ENCODE assay signal across 33 cellular contexts in the genomic region with DNA sequence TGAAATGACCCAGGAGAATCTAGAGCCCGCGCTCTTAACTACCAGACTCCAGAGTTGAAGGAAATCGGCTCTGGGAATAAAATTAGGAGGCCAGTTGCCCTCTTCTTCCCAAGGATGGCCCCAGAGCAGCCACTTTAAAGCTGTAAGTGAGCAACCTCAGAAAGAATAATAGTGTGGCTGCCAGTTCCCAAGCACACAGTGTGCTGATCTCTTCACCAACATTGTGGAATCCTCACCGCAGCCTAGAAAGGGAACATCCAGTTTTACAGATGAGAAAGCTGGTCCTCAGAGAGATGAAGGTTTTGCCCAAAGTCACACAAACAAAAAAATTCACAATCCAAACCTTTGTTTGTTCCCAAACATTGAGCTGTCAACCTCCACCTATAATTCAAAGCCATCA. TPM values are rescaled to one million over a fixed set of nuclear protein-coding genes. Genes with fewer than 3 reads are reported as not detected.
DNase-seq lines count a peak whose midpoint lies in the region; ATAC-seq and TF ChIP-seq lines count a peak whose summit lies in the region.
"Had no signal": no experiment of that assay in that cellular context is flagged by ENCODE, and none has a peak within 500 bp of the region (broad histone marks: within the 10 kb centered on the region; RNA-seq: fewer than 3 reads in every experiment).

No MANE protein-coding gene starts in this region.

- WGBS in lower leg skin, 2 donors: 89 to 96% methylated on average over 4 of the region's 4 CpGs
- WGBS in testis, 2 donors: 59 to 64% methylated on average over 4 of the region's 4 CpGs

- H3K27me3 ChIP-seq in gastrocnemius medialis: peaks cover 0 to 7% (median 0%) of the 10 kb centered on the region in 3 donors
- no peaks in the 10 kb centered on the region for H3K27me3 ChIP-seq in testis
- H3K27me3 ChIP-seq in Karpas-422 (ENCODE audit: low read length): no peaks in the 10 kb centered on the region
- H3K27me3 ChIP-seq: BE2C; BLaER1; BLaER1 treated with 17β-estradiol and CSF1 and Interleukin-3, amounts not matched to agents 10 nM and 100 nM had no signal

- H3K9me2 ChIP-seq in Karpas-422 (replicated peaks; ENCODE audit: insufficient read depth, low read length): no peaks in the 10 kb centered on the region

- no peak overlapping the region for H3K4me3 ChIP-seq in lower leg skin (ENCODE audit: low read depth, poor library complexity, severe bottlenecking)
- H3K4me3 ChIP-seq in gastrocnemius medialis: no peak overlapping the region
- no peak overlapping the region for H3K4me3 ChIP-seq in testis
- no peak overlapping the region for H3K4me3 ChIP-seq in Karpas-422 (ENCODE audit: low read length)
- H3K4me3 ChIP-seq: A549; BLaER1; BLaER1 treated with 17β-estradiol and CSF1 and Interleukin-3, amounts not matched to agents 10 nM and 100 nM had no signal

- no peak for TF ChIP-seq POLR2A in lower leg skin (IDR thresholded peaks at IDR 0.05)
- TF ChIP-seq POLR2A in gastrocnemius medialis (IDR thresholded peaks at IDR 0.05): no peak
- no peak for TF ChIP-seq POLR2A in testis (IDR thresholded peaks at IDR 0.05)

- intact Hi-C loops in lower leg skin (cut with DNase I; ENCODE audit: low total_unique reads): no loop called here
- intact Hi-C loops in sciatic nerve (cut with DNase I): no loop called here
- intact Hi-C loops in gastrocnemius medialis (cut with DNase I; ENCODE audit: low total_unique reads): no loop called here
- intact Hi-C loops in testis (cut with DNase I; ENCODE audit: low total_unique reads): no loop called here

- no peaks in the 10 kb centered on the region for H3K4me1 ChIP-seq in gastrocnemius medialis
- H3K4me1 ChIP-seq in testis: peaks cover 13% of the 10 kb centered on the region
- no peaks in the 10 kb centered on the region; the same call in 1 of the 2 replicates for H3K4me1 ChIP-seq in Karpas-422 (ENCODE audit: low read length)
- H3K4me1 ChIP-seq: A549, BE2C, BLaER1 had no signal

- no peaks in the 10 kb centered on the region for H4K20me1 ChIP-seq in Karpas-422 (ENCODE audit: insufficient read depth, low read depth, low read length)
- H4K20me1 ChIP-seq: BLaER1; BLaER1 treated with 17β-estradiol and CSF1 and Interleukin-3, amounts not matched to agents 10 nM and 100 nM had no signal

- no peak overlapping the region for H3K9ac ChIP-seq in Karpas-422 (ENCODE audit: low read length)
- H3K9ac ChIP-seq: BLaER1 had no signal

- TF ChIP-seq CTCF in lower leg skin (IDR thresholded peaks at IDR 0.05): no peak
- TF ChIP-seq CTCF in gastrocnemius medialis (IDR thresholded peaks at IDR 0.05 in 4 of 5, conservative IDR thresholded peaks at IDR 0.05 in 1 of 5): no peak
- no peak for TF ChIP-seq CTCF in testis (IDR thresholded peaks at IDR 0.05)

- DNase-seq in lower leg skin (ENCODE audit: low spot score in 2 of 2) (peak; percentile 5 to 25), sciatic nerve (ENCODE audit: low spot score) (no peak), gastrocnemius medialis (peak in 1 of 2 donors; percentile 47), testis (peak; percentile 55), NCI-H2227 (lab: John Stamatoyannopoulos, UW; ENCODE audit: unreplicated experiment) (no peak), AG20443 (ENCODE audit: low spot score) (no peak), Karpas-422 (no peak)
- DNase-seq: 8988T; ACHN; AML-193; BE2C; C1 segment of cervical spinal cord; Caco-2; Calu3; CD4-positive, alpha-beta memory T cell; CD4-positive, alpha-beta T cell; CD4-positive, CD25-positive, alpha-beta regulatory T cell; CD8-positive, alpha-beta memory T cell; CD8-positive, alpha-beta T cell; COR-L47; DMS 273 treated with DMSO at 0.1 percent for 48 hours; DMS153; DMS53; DMS79; DMS79 treated with DMSO at 0.1 percent for 48 hours; DND-41; EL had no signal

- no peaks in the 10 kb centered on the region for H3K79me2 ChIP-seq in Karpas-422 (ENCODE audit: low read length)

- H3K36me3 ChIP-seq in gastrocnemius medialis (no peaks in the 10 kb centered on the region), testis (ENCODE audit: low read depth, missing control alignments) (no peaks in the 10 kb centered on the region), Karpas-422 (ENCODE audit: insufficient read depth, low read length) (no peaks in the 10 kb centered on the region)
- H3K36me3 ChIP-seq: BE2C; BLaER1; BLaER1 treated with 17β-estradiol and CSF1 and Interleukin-3, amounts not matched to agents 10 nM and 100 nM had no signal

- ATAC-seq in sciatic nerve: peak; percentile 85
- peak; percentile 61 to 68 for ATAC-seq in gastrocnemius medialis
- no peak for ATAC-seq in HG02970 (IDR thresholded peaks at IDR 0.05; ENCODE audit: low FRiP score, unreplicated experiment)
- ATAC-seq: A549; CD8-positive, alpha-beta T cell had no signal

- no peak overlapping the region for H3K4me2 ChIP-seq in Karpas-422 (ENCODE audit: low read depth, low read length, poor library complexity, severe bottlenecking)
- H3K4me2 ChIP-seq: A549, BLaER1 had no signal

- in situ Hi-C loops in gastrocnemius medialis (cut with MboI; ENCODE audit: low sequenced_read_pairs in 4 of 4): no loop called here

- no peak overlapping the region for H2AFZ ChIP-seq in Karpas-422 (ENCODE audit: low read length)

- no peaks in the 10 kb centered on the region for H3K9me3 ChIP-seq in gastrocnemius medialis
- H3K9me3 ChIP-seq in testis: no peaks in the 10 kb centered on the region
- H3K9me3 ChIP-seq in Karpas-422 (ENCODE audit: low read length): no peaks in the 10 kb centered on the region
- H3K9me3 ChIP-seq: A549; BE2C; BLaER1; BLaER1 treated with 17β-estradiol and CSF1 and Interleukin-3, amounts not matched to agents 10 nM and 100 nM; Caco-2 had no signal

- H3K27ac ChIP-seq in gastrocnemius medialis (peak overlapping the region in 2 of 4 donors; percentile 41 to 56), testis (no peak overlapping the region), Karpas-422 (ENCODE audit: low read length) (no peak overlapping the region)
- H3K27ac ChIP-seq: 22Rv1, A549, BLaER1, C4-2B had no signal

RNA-seq across cellular contexts. Expression of gene HSPH1, which starts 39.6 kb away (rescaled TPM):
- total RNA-seq in lower leg skin (10 to 100 TPM; 21.6 to 29.3 (median 24.9) TPM), sciatic nerve (52.4 TPM), gastrocnemius medialis (10 to 100 TPM; 23.0 to 57.7 (median 30.6) TPM), testis (100 to 1,000 TPM; 103 to 116 TPM)
- polyA plus RNA-seq in testis (ENCODE audit: insufficient read depth, low read depth, low replicate concordance): 105 TPM
- 66.3 and 116 TPM in 2 replicates for total RNA-seq in Karpas-422 (2014; rRNA removed; shearing (Covaris generic); ENCODE audit: low replicate concordance)

Comparison
In these comparisons a context has a peak if more than half of its experiments do, and no peak if none do; other contexts are left out.
1. DNase-seq: peak in lower leg skin (2 of 2) and testis (single experiment); none in sciatic nerve (single experiment), NCI-H2227 (single experiment), AG20443 (single experiment) and Karpas-422 (single experiment).